In the genomic region with DNA sequence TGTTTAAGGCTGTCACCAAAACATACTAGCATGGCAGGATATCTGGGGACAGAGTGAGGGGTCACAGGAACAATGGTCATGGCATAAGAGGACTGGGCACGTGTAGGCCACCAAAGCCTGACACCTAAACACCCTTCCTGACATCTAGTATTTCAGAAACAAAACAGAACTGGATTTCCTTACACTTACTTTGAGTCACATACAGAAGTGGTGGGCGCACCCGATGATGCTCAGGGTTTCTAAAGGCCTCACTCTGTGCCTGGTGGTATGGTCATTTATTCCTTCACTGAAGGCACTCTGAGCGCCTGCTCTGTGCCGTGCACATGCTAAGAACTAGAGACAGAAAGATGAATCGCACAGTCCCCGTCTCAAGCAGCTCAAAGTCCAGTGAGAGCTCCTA, we compare ENCODE assay signal across 8 cellular contexts. TPM values are rescaled to one million over a fixed set of nuclear protein-coding genes. Genes with fewer than 3 reads are reported as not detected.
DNase-seq lines count a peak whose midpoint lies in the region; ATAC-seq and TF ChIP-seq lines count a peak whose summit lies in the region.

No MANE protein-coding gene starts in this region.

- POLR2A ChIA-PET in T-cell (lab: Charles Lee) = no interaction called here

- peak; percentile 52 for TF ChIP-seq POLR2A in erythroblast (IDR thresholded peaks at IDR 0.05; ENCODE audit: low read length)

- peak overlapping the region; percentile 81 for H3K4me3 Mint-ChIP-seq in activated naive CD4-positive, alpha-beta T cell treated with anti-CD3 and anti-CD28 coated beads for 36 hours
- peak overlapping the region; percentile 87 to 88 (median 88) for H3K4me3 Mint-ChIP-seq in T-cell

- peaks cover 32% of the 10 kb centered on the region for H3K4me1 Mint-ChIP-seq in activated naive CD4-positive, alpha-beta T cell treated with anti-CD3 and anti-CD28 coated beads for 36 hours (ENCODE audit: low read depth)
- peaks cover 57 to 61% (median 59%) of the 10 kb centered on the region in 3 donors for H3K4me1 Mint-ChIP-seq in T-cell

- H3K27me3 Mint-ChIP-seq in activated naive CD4-positive, alpha-beta T cell treated with anti-CD3 and anti-CD28 coated beads for 36 hours (ENCODE audit: low read depth) = no peaks in the 10 kb centered on the region
- H3K27me3 Mint-ChIP-seq in T-cell = no peaks in the 10 kb centered on the region

- no peaks in the 10 kb centered on the region for H3K9me3 Mint-ChIP-seq in activated naive CD4-positive, alpha-beta T cell treated with anti-CD3 and anti-CD28 coated beads for 36 hours
- H3K9me3 Mint-ChIP-seq in T-cell = no peaks in the 10 kb centered on the region

- peak overlapping the region; percentile 76 to 85 for H3K4me3 ChIP-seq in stomach smooth muscle (ENCODE audit: low read length in 2 of 2)

- peaks cover 31% of the 10 kb centered on the region for H3K4me1 ChIP-seq in stomach smooth muscle (ENCODE audit: control insufficient read depth, insufficient read depth, low read length)

- H3K27ac Mint-ChIP-seq in activated naive CD4-positive, alpha-beta T cell treated with anti-CD3 and anti-CD28 coated beads for 36 hours = no peak overlapping the region
- peak overlapping the region; percentile 87 for H3K27ac Mint-ChIP-seq in T-cell

- H3K36me3 ChIP-seq in stomach smooth muscle (ENCODE audit: control insufficient read depth in 2 of 2, insufficient read depth in 2 of 2, low read length in 2 of 2) = no peaks in the 10 kb centered on the region

- H3K9me3 ChIP-seq in stomach smooth muscle (ENCODE audit: control insufficient read depth in 2 of 2, low read length in 2 of 2) = no peaks in the 10 kb centered on the region

- H3K27ac ChIP-seq in stomach smooth muscle (ENCODE audit: low read length) = no peak overlapping the region

- CTCF ChIA-PET in activated naive CD4-positive, alpha-beta T cell treated with anti-CD3 and anti-CD28 coated beads for 36 hours (lab: Charles Lee) = interaction anchor here (0.6 kb wide), 1 partner anchor 157 kb away, joined by 3 read pairs; no protein-coding TSS in a partner anchor
- CTCF ChIA-PET in T-cell (lab: Charles Lee) = interaction anchor here in 1 of 2 donors (0.8 kb wide), 1 partner anchor 300 kb away, joined by 3 read pairs; no protein-coding TSS in a partner anchor

- peak overlapping the region; percentile 1 to 21 for H3K9ac ChIP-seq in stomach smooth muscle (ENCODE audit: low read length in 2 of 2)

- intact Hi-C loops in activated naive CD4-positive, alpha-beta T cell treated with anti-CD3 and anti-CD28 coated beads for 36 hours (cut with micrococcal nuclease) = loop anchor here (5.0 kb wide), 4 partner anchors 214 to 551 kb away; a partner anchor contains a TSS

- ATAC-seq in T-cell (replicated peaks in 1 of 4) (no peak), HG03432 (IDR thresholded peaks at IDR 0.05; ENCODE audit: unreplicated experiment) (no peak)

- H3K27me3 ChIP-seq in stomach smooth muscle (ENCODE audit: control insufficient read depth in 1 of 2, insufficient read depth in 2 of 2, low read length in 2 of 2) = no peaks in the 10 kb centered on the region

- peak; percentile 8 for DNase-seq in activated naive CD4-positive, alpha-beta T cell treated with anti-CD3 and anti-CD28 coated beads for 36 hours
- no peak for DNase-seq in activated naive CD4-positive, alpha-beta T cell treated with anti-CD3 and anti-CD28 coated beads, Interleukin-2, amount 50 U/mL, for 16 hours
- no peak for DNase-seq in T-cell
- DNase-seq in erythroblast (lab: John Stamatoyannopoulos, UW) = peak; percentile 75 to 77
- DNase-seq in AG08395 (ENCODE audit: low spot score) = no peak
- no peak for DNase-seq in NCI-H524 (lab: John Stamatoyannopoulos, UW)

- peaks cover 5% of the 10 kb centered on the region for H3K36me3 Mint-ChIP-seq in activated naive CD4-positive, alpha-beta T cell treated with anti-CD3 and anti-CD28 coated beads for 36 hours (ENCODE audit: low read depth)
- H3K36me3 Mint-ChIP-seq in T-cell = peaks cover 3% of the 10 kb centered on the region

RNA-seq across cellular contexts. Expression of a gene that starts 2.0 kb away (rescaled TPM):
- 10 to 100 TPM; 18.9 to 19.1 TPM for total RNA-seq in activated naive CD4-positive, alpha-beta T cell treated with anti-CD3 and anti-CD28 coated beads for 36 hours
- 10 to 100 TPM; 15.8 to 18.9 (median 18.2) TPM for total RNA-seq in T-cell

RNA-seq across cellular contexts. Expression of a gene that starts 48.4 kb away (rescaled TPM):
- total RNA-seq in activated naive CD4-positive, alpha-beta T cell treated with anti-CD3 and anti-CD28 coated beads for 36 hours = 10 to 100 TPM; 53.9 to 57.2 TPM
- total RNA-seq in T-cell = 10 to 100 TPM; 32.3 to 47.6 (median 45.3) TPM

Comparison
In these comparisons a context has a peak if more than half of its experiments do, and no peak if none do; other contexts are left out.
1. DNase-seq: peak in activated naive CD4-positive, alpha-beta T cell treated with anti-CD3 and anti-CD28 coated beads for 36 hours (single experiment) and erythroblast (2 of 2); none in activated naive CD4-positive, alpha-beta T cell treated with anti-CD3 and anti-CD28 coated beads, Interleukin-2, amount 50 U/mL, for 16 hours (single experiment), T-cell (0 of 34), AG08395 (single experiment) and NCI-H524 (0 of 2).